ENCODE assay signal across 20 cellular contexts in genomic region chr11:108859510-108859909, GRCh38.
DNase-seq lines count a peak whose midpoint lies in the region; ATAC-seq and TF ChIP-seq lines count a peak whose summit lies in the region.
"Had no signal": no experiment of that assay in that cellular context is flagged by ENCODE, and none has a peak within 500 bp of the region (broad histone marks: within the 10 kb centered on the region; RNA-seq: fewer than 3 reads in every experiment).

No MANE protein-coding gene starts in this region.

- H3K4me1 Mint-ChIP-seq in stimulated activated naive CD8-positive, alpha-beta T cell treated with anti-CD3 and anti-CD28 coated beads, Interleukin-15, amount 100 ng/mL, for 72 hours = peaks cover 33% of the 10 kb centered on the region
- peaks cover 15% of the 10 kb centered on the region for H3K4me1 Mint-ChIP-seq in stimulated activated effector memory CD8-positive, alpha-beta T cell treated with anti-CD3 and anti-CD28 coated beads, Interleukin-12 subunit alpha, Interleukin-12 subunit beta, amount 100 ng/mL, for 72 hours

- H3K27ac Mint-ChIP-seq in stimulated activated naive CD8-positive, alpha-beta T cell treated with anti-CD3 and anti-CD28 coated beads, Interleukin-15, amount 100 ng/mL, for 72 hours = no peak overlapping the region
- no peak overlapping the region for H3K27ac Mint-ChIP-seq in stimulated activated effector memory CD8-positive, alpha-beta T cell treated with anti-CD3 and anti-CD28 coated beads, Interleukin-12 subunit alpha, Interleukin-12 subunit beta, amount 100 ng/mL, for 72 hours
- H3K27ac Mint-ChIP-seq: CD4-positive, CD25-positive, alpha-beta regulatory T cell had no signal

- H3K36me3 ChIP-seq in tibial nerve = no peaks in the 10 kb centered on the region
- H3K36me3 ChIP-seq: BE2C, HAP-1 had no signal

- 73 to 89% methylated on average over 1 of the region's 1 CpG for WGBS in tibial nerve, 2 donors

- no peak overlapping the region for H3K4me3 ChIP-seq in tibial nerve
- H3K4me3 ChIP-seq: HAP-1 had no signal

- TF ChIP-seq EP300 in tibial nerve (IDR thresholded peaks at IDR 0.05) = no peak

- H3K36me3 Mint-ChIP-seq in stimulated activated effector memory CD8-positive, alpha-beta T cell treated with anti-CD3 and anti-CD28 coated beads, Interleukin-12 subunit alpha, Interleukin-12 subunit beta, amount 100 ng/mL, for 72 hours = no peaks in the 10 kb centered on the region

- peaks cover 0 to 5% (median 0%) of the 10 kb centered on the region in 4 donors for H3K4me1 ChIP-seq in tibial nerve
- H3K4me1 ChIP-seq: BE2C, HAP-1 had no signal

- no peaks in the 10 kb centered on the region for H3K27me3 ChIP-seq in tibial nerve
- H3K27me3 ChIP-seq: BE2C had no signal

- no peak for DNase-seq in stimulated activated naive CD8-positive, alpha-beta T cell treated with anti-CD3 and anti-CD28 coated beads, Interleukin-15, amount 100 ng/mL, for 72 hours
- DNase-seq in stimulated activated naive CD8-positive, alpha-beta T cell treated with anti-CD3 and anti-CD28 coated beads, Interleukin-15, Interleukin-2, amounts not matched to agents 100 U/mL and 50 U/mL, for 24 hours = no peak
- DNase-seq in NCI-H526 treated with DMSO at 0.1 percent for 48 hours (lab: John Stamatoyannopoulos, UW) = peak; percentile 94
- peak; percentile 45 for DNase-seq in astrocyte of the hippocampus (ENCODE audit: low read depth, low spot score)
- DNase-seq in stimulated activated effector memory CD8-positive, alpha-beta T cell treated with anti-CD3 and anti-CD28 coated beads, Interleukin-12 subunit alpha, Interleukin-12 subunit beta, amount 100 ng/mL, for 72 hours (ENCODE audit: low spot score in 2 of 2) = no peak
- no peak for DNase-seq in omental fat pad (ENCODE audit: low spot score)
- no peak for DNase-seq in tibial nerve (ENCODE audit: low spot score in 2 of 2)
- DNase-seq: BE2C; CD4-positive, CD25-positive, alpha-beta regulatory T cell; COR-L47; DMS 273 treated with DMSO at 0.1 percent for 48 hours; DND-41; GDM1; NCI-H1417 treated with DMSO at 0.1 percent for 48 hours; NCI-H187 treated with DMSO at 0.1 percent for 48 hours; NCI-H69; SHP77; SK-N-SH had no signal

- no peak overlapping the region for H3K4me3 Mint-ChIP-seq in stimulated activated naive CD8-positive, alpha-beta T cell treated with anti-CD3 and anti-CD28 coated beads, Interleukin-15, amount 100 ng/mL, for 72 hours
- no peak overlapping the region for H3K4me3 Mint-ChIP-seq in stimulated activated effector memory CD8-positive, alpha-beta T cell treated with anti-CD3 and anti-CD28 coated beads, Interleukin-12 subunit alpha, Interleukin-12 subunit beta, amount 100 ng/mL, for 72 hours
- H3K4me3 Mint-ChIP-seq: CD4-positive, CD25-positive, alpha-beta regulatory T cell had no signal

- peak; percentile 53 for ATAC-seq in stimulated activated naive CD8-positive, alpha-beta T cell treated with anti-CD3 and anti-CD28 coated beads, Interleukin-15, amount 100 ng/mL, for 72 hours
- no peak for ATAC-seq in stimulated activated naive CD8-positive, alpha-beta T cell treated with anti-CD3 and anti-CD28 coated beads, Interleukin-15, Interleukin-2, amounts not matched to agents 100 U/mL and 50 U/mL, for 24 hours
- ATAC-seq in stimulated activated effector memory CD8-positive, alpha-beta T cell treated with anti-CD3 and anti-CD28 coated beads, Interleukin-12 subunit alpha, Interleukin-12 subunit beta, amount 100 ng/mL, for 72 hours = peak; percentile 74
- ATAC-seq in HG02840 (IDR thresholded peaks at IDR 0.05; ENCODE audit: low FRiP score, unreplicated experiment) (no peak), omental fat pad (ENCODE audit: low FRiP score) (no peak)

- H3K9me3 Mint-ChIP-seq in stimulated activated naive CD8-positive, alpha-beta T cell treated with anti-CD3 and anti-CD28 coated beads, Interleukin-15, amount 100 ng/mL, for 72 hours = no peaks in the 10 kb centered on the region
- H3K9me3 Mint-ChIP-seq in stimulated activated effector memory CD8-positive, alpha-beta T cell treated with anti-CD3 and anti-CD28 coated beads, Interleukin-12 subunit alpha, Interleukin-12 subunit beta, amount 100 ng/mL, for 72 hours = no peaks in the 10 kb centered on the region
- H3K9me3 Mint-ChIP-seq: CD4-positive, CD25-positive, alpha-beta regulatory T cell had no signal

- H3K27ac ChIP-seq in tibial nerve = no peak overlapping the region

- no peaks in the 10 kb centered on the region for H3K27me3 Mint-ChIP-seq in stimulated activated naive CD8-positive, alpha-beta T cell treated with anti-CD3 and anti-CD28 coated beads, Interleukin-15, amount 100 ng/mL, for 72 hours
- H3K27me3 Mint-ChIP-seq: CD4-positive, CD25-positive, alpha-beta regulatory T cell had no signal

- TF ChIP-seq POLR2A in tibial nerve (IDR thresholded peaks at IDR 0.05) = no peak

- TF ChIP-seq CTCF in omental fat pad (IDR thresholded peaks at IDR 0.05) (no peak), tibial nerve (IDR thresholded peaks at IDR 0.05) (no peak)

- no peaks in the 10 kb centered on the region for H3K9me3 ChIP-seq in tibial nerve
- H3K9me3 ChIP-seq: BE2C, HAP-1, SK-N-SH had no signal

Comparison
In these comparisons a context has a peak if more than half of its experiments do, and no peak if none do; other contexts are left out.
1. ATAC-seq: peak in stimulated activated naive CD8-positive, alpha-beta T cell treated with anti-CD3 and anti-CD28 coated beads, Interleukin-15, amount 100 ng/mL, for 72 hours (single experiment) and stimulated activated effector memory CD8-positive, alpha-beta T cell treated with anti-CD3 and anti-CD28 coated beads, Interleukin-12 subunit alpha, Interleukin-12 subunit beta, amount 100 ng/mL, for 72 hours (single experiment); none in stimulated activated naive CD8-positive, alpha-beta T cell treated with anti-CD3 and anti-CD28 coated beads, Interleukin-15, Interleukin-2, amounts not matched to agents 100 U/mL and 50 U/mL, for 24 hours (single experiment), HG02840 (single experiment) and omental fat pad (single experiment).
2. DNase-seq: peak in NCI-H526 treated with DMSO at 0.1 percent for 48 hours (single experiment) and astrocyte of the hippocampus (single experiment); none in stimulated activated naive CD8-positive, alpha-beta T cell treated with anti-CD3 and anti-CD28 coated beads, Interleukin-15, amount 100 ng/mL, for 72 hours (0 of 2), stimulated activated naive CD8-positive, alpha-beta T cell treated with anti-CD3 and anti-CD28 coated beads, Interleukin-15, Interleukin-2, amounts not matched to agents 100 U/mL and 50 U/mL, for 24 hours (single experiment), stimulated activated effector memory CD8-positive, alpha-beta T cell treated with anti-CD3 and anti-CD28 coated beads, Interleukin-12 subunit alpha, Interleukin-12 subunit beta, amount 100 ng/mL, for 72 hours (0 of 2), omental fat pad (single experiment) and tibial nerve (0 of 2).